In the genomic region with DNA sequence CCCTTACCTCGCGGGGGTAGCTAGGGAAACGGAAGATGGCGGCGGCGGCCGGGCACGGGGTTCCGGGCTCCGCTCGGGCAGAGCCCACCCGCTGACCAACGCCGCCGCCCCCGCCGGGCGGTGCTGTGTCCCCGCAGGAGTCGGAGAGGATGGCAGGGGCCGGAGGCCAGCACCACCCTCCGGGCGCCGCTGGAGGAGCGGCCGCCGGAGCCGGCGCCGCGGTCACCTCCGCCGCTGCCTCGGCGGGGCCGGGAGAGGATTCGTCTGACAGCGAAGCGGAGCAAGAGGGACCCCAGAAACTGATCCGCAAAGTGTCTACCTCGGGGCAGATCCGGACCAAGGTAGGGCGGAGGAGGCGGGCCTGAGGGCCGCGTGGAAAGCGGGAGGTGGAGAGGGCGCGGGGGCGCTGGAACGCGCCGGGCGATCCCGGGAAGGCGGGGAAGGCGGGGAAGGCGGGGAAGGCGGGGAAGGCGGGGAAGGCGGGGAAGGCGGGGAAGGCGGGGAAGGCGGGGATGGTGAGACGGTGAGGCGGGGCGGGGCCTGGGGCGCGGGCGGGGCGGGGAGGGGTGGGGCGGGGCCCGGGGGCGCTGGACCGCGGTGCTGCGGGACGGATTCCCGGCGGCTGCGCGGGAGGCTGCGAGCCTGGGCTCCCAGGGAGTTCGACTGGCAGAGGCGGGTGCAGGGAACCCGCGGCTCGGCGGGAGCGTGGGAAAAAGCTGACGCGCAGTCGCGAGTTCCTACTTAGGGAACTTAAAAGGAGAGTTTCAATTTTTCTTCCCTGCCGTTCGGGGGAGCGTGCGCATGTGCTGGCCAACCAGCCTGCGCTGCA, we compare ENCODE assay signal across 8 cellular contexts.
DNase-seq lines count a peak whose midpoint lies in the region; ATAC-seq and TF ChIP-seq lines count a peak whose summit lies in the region.

A gene with protein sequence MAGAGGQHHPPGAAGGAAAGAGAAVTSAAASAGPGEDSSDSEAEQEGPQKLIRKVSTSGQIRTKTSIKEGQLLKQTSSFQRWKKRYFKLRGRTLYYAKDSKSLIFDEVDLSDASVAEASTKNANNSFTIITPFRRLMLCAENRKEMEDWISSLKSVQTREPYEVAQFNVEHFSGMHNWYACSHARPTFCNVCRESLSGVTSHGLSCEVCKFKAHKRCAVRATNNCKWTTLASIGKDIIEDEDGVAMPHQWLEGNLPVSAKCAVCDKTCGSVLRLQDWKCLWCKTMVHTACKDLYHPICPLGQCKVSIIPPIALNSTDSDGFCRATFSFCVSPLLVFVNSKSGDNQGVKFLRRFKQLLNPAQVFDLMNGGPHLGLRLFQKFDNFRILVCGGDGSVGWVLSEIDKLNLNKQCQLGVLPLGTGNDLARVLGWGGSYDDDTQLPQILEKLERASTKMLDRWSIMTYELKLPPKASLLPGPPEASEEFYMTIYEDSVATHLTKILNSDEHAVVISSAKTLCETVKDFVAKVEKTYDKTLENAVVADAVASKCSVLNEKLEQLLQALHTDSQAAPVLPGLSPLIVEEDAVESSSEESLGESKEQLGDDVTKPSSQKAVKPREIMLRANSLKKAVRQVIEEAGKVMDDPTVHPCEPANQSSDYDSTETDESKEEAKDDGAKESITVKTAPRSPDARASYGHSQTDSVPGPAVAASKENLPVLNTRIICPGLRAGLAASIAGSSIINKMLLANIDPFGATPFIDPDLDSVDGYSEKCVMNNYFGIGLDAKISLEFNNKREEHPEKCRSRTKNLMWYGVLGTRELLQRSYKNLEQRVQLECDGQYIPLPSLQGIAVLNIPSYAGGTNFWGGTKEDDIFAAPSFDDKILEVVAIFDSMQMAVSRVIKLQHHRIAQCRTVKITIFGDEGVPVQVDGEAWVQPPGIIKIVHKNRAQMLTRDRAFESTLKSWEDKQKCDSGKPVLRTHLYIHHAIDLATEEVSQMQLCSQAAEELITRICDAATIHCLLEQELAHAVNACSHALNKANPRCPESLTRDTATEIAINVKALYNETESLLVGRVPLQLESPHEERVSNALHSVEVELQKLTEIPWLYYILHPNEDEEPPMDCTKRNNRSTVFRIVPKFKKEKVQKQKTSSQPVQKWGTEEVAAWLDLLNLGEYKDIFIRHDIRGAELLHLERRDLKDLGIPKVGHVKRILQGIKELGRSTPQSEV (plus strand): TSS at position 24 of the 829 bp plus-strand sequence. CDS start 126 bp downstream, at position 150.

- peak within 1 kb of the TSS; percentile 69 to 85 for H3K27ac Mint-ChIP-seq in effector memory CD8-positive, alpha-beta T cell

- ATAC-seq in GM18868 (IDR thresholded peaks at IDR 0.05; ENCODE audit: unreplicated experiment) = peak; percentile 50
- ATAC-seq in HG03108 (IDR thresholded peaks at IDR 0.05; ENCODE audit: unreplicated experiment) = peak; percentile 44
- ATAC-seq in effector memory CD8-positive, alpha-beta T cell (replicated peaks) = peak; percentile 65

- H3K4me3 Mint-ChIP-seq in effector memory CD8-positive, alpha-beta T cell = peak within 1 kb of the TSS; percentile 91 to 94

- H3K27me3 Mint-ChIP-seq in effector memory CD8-positive, alpha-beta T cell = no peaks in the 10 kb centered on the region

- H3K9me3 Mint-ChIP-seq in effector memory CD8-positive, alpha-beta T cell = no peaks in the 10 kb centered on the region

- H3K4me1 Mint-ChIP-seq in effector memory CD8-positive, alpha-beta T cell (ENCODE audit: low read depth in 2 of 2) = peaks cover 12% of the 10 kb centered on the region in 2 donors

- DNase-seq in AG09309 (ENCODE audit: low read depth) (no peak), NCI-H69 (lab: John Stamatoyannopoulos, UW) (peak; percentile 87), medulla oblongata (ENCODE audit: extremely low spot score) (peak; percentile 53)
- peak; percentile 86 for DNase-seq in activated CD8-positive, alpha-beta memory T cell treated with anti-CD3 and anti-CD28 coated beads for 24 hours
- peak in 2 of 3 experiments; percentile 29 to 30 for DNase-seq in effector memory CD8-positive, alpha-beta T cell
- peak; percentile 45 for DNase-seq in stimulated activated CD8-positive, alpha-beta memory T cell treated with anti-CD3 and anti-CD28 coated beads, Interleukin-12 subunit alpha, Interleukin-12 subunit beta, amount 100 ng/mL, for 1 hour (ENCODE audit: low read depth)

- H3K36me3 Mint-ChIP-seq in effector memory CD8-positive, alpha-beta T cell (ENCODE audit: insufficient read depth) = no peaks in the 10 kb centered on the region

- no peak for TF ChIP-seq CTCF in AG09309 (IDR thresholded peaks at IDR 0.05; ENCODE audit: control insufficient read depth, insufficient read depth, low read depth, low read length, missing control alignments)

- H3K4me3 ChIP-seq in AG09309 (ENCODE audit: control insufficient read depth, low read depth, low read length) = peak within 1 kb of the TSS; percentile 79
